In the genomic region with DNA sequence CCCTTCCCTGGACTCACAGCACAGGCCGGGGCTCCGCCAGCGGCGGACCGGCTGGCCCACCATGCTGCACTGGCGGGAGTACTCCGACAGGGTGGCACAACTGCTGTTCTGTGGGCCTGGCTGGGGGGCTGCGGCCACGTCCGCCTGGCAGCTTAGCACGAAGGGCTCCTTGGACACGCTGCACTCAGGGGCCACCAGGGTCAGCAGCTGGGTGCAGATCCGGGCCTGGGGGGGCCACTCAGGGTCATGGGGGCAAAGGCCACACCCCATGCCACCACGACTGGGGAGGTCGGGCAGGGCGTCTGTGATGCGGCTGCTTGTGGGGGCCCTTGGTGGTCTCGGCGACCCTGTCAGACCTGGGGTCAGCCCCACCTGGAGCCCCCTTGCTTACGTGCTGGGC, we compare ENCODE assay signal across 2 cellular contexts.
TF ChIP-seq lines count a peak whose summit lies in the region.

No MANE protein-coding gene starts in this region.

TF ChIP-seq in HepG2, 621 proteins besides CTCF, POLR2A, EP300 and RAD21:
- TF ChIP-seq ZNF678 (CRISPR knock-in tag; IDR thresholded peaks at IDR 0.05), result no peak
- no peak for TF ChIP-seq MTF2 (CRISPR knock-in tag; IDR thresholded peaks at IDR 0.05; ENCODE audit: borderline replicate concordance)
- TF ChIP-seq ZNF564 (CRISPR knock-in tag; IDR thresholded peaks at IDR 0.05), result no peak
- no peak for TF ChIP-seq PHF8 (CRISPR knock-in tag; IDR thresholded peaks at IDR 0.05)
- TF ChIP-seq BHLHE40 (IDR thresholded peaks at IDR 0.05; ENCODE audit: low read length), result no peak
- TF ChIP-seq ZNF691 (CRISPR knock-in tag; IDR thresholded peaks at IDR 0.05; ENCODE audit: borderline replicate concordance, low read depth), result no peak
- no peak for TF ChIP-seq SOX6 (IDR thresholded peaks at IDR 0.05)
- TF ChIP-seq SOX6 (CRISPR knock-in tag; IDR thresholded peaks at IDR 0.05), result no peak
- TF ChIP-seq CBX1 (IDR thresholded peaks at IDR 0.05; ENCODE audit: low read depth), result no peak

TF ChIP-seq in H1, 55 proteins besides CTCF, POLR2A, EP300 and RAD21:
- TF ChIP-seq TBP (IDR thresholded peaks at IDR 0.05; ENCODE audit: low read depth, low read length) (no peak), CBX8 (IDR thresholded peaks at IDR 0.05; ENCODE audit: borderline replicate concordance, low read depth, low read length) (no peak), JUN (IDR thresholded peaks at IDR 0.05; ENCODE audit: low read depth, low read length) (no peak), RNF2 (IDR thresholded peaks at IDR 0.05; ENCODE audit: borderline replicate concordance, low read depth, low read length, missing control alignments, poor library complexity, severe bottlenecking) (no peak), GABPA (IDR thresholded peaks at IDR 0.05; ENCODE audit: borderline replicate concordance, insufficient read depth, low read length) (no peak), SP4 (IDR thresholded peaks at IDR 0.05; ENCODE audit: low read length) (no peak), PHF8 (conservative IDR thresholded peaks at IDR 0.05; ENCODE audit: low read depth, low read length) (no peak), E2F6 (IDR thresholded peaks at IDR 0.05) (no peak), NRF1 (IDR thresholded peaks at IDR 0.05; ENCODE audit: low read depth, low read length) (no peak), SIN3A (conservative IDR thresholded peaks at IDR 0.05 in 1 of 2, IDR thresholded peaks at IDR 0.05 in 1 of 2; ENCODE audit: low read depth in 1 of 2, low read length in 2 of 2) (no peak), HDAC6 (IDR thresholded peaks at IDR 0.05; ENCODE audit: low read depth, low read length) (no peak), JUND (IDR thresholded peaks at IDR 0.05; ENCODE audit: low read length) (no peak), EGR1 (IDR thresholded peaks at IDR 0.05; ENCODE audit: borderline replicate concordance, low read depth, low read length) (no peak), NANOG (IDR thresholded peaks at IDR 0.05; ENCODE audit: insufficient read depth, low read depth, low read length, poor library complexity, severe bottlenecking) (no peak), KDM1A (IDR thresholded peaks at IDR 0.05; ENCODE audit: borderline replicate concordance, low read length) (no peak), CTBP2 (IDR thresholded peaks at IDR 0.05; ENCODE audit: borderline replicate concordance, insufficient read depth, insufficient read length, low read length) (no peak), ASH2L (IDR thresholded peaks at IDR 0.05; ENCODE audit: low read length) (no peak), SIX5 (IDR thresholded peaks at IDR 0.05; ENCODE audit: low read depth, low read length) (no peak)
- TF ChIP-seq, protein P1, sequence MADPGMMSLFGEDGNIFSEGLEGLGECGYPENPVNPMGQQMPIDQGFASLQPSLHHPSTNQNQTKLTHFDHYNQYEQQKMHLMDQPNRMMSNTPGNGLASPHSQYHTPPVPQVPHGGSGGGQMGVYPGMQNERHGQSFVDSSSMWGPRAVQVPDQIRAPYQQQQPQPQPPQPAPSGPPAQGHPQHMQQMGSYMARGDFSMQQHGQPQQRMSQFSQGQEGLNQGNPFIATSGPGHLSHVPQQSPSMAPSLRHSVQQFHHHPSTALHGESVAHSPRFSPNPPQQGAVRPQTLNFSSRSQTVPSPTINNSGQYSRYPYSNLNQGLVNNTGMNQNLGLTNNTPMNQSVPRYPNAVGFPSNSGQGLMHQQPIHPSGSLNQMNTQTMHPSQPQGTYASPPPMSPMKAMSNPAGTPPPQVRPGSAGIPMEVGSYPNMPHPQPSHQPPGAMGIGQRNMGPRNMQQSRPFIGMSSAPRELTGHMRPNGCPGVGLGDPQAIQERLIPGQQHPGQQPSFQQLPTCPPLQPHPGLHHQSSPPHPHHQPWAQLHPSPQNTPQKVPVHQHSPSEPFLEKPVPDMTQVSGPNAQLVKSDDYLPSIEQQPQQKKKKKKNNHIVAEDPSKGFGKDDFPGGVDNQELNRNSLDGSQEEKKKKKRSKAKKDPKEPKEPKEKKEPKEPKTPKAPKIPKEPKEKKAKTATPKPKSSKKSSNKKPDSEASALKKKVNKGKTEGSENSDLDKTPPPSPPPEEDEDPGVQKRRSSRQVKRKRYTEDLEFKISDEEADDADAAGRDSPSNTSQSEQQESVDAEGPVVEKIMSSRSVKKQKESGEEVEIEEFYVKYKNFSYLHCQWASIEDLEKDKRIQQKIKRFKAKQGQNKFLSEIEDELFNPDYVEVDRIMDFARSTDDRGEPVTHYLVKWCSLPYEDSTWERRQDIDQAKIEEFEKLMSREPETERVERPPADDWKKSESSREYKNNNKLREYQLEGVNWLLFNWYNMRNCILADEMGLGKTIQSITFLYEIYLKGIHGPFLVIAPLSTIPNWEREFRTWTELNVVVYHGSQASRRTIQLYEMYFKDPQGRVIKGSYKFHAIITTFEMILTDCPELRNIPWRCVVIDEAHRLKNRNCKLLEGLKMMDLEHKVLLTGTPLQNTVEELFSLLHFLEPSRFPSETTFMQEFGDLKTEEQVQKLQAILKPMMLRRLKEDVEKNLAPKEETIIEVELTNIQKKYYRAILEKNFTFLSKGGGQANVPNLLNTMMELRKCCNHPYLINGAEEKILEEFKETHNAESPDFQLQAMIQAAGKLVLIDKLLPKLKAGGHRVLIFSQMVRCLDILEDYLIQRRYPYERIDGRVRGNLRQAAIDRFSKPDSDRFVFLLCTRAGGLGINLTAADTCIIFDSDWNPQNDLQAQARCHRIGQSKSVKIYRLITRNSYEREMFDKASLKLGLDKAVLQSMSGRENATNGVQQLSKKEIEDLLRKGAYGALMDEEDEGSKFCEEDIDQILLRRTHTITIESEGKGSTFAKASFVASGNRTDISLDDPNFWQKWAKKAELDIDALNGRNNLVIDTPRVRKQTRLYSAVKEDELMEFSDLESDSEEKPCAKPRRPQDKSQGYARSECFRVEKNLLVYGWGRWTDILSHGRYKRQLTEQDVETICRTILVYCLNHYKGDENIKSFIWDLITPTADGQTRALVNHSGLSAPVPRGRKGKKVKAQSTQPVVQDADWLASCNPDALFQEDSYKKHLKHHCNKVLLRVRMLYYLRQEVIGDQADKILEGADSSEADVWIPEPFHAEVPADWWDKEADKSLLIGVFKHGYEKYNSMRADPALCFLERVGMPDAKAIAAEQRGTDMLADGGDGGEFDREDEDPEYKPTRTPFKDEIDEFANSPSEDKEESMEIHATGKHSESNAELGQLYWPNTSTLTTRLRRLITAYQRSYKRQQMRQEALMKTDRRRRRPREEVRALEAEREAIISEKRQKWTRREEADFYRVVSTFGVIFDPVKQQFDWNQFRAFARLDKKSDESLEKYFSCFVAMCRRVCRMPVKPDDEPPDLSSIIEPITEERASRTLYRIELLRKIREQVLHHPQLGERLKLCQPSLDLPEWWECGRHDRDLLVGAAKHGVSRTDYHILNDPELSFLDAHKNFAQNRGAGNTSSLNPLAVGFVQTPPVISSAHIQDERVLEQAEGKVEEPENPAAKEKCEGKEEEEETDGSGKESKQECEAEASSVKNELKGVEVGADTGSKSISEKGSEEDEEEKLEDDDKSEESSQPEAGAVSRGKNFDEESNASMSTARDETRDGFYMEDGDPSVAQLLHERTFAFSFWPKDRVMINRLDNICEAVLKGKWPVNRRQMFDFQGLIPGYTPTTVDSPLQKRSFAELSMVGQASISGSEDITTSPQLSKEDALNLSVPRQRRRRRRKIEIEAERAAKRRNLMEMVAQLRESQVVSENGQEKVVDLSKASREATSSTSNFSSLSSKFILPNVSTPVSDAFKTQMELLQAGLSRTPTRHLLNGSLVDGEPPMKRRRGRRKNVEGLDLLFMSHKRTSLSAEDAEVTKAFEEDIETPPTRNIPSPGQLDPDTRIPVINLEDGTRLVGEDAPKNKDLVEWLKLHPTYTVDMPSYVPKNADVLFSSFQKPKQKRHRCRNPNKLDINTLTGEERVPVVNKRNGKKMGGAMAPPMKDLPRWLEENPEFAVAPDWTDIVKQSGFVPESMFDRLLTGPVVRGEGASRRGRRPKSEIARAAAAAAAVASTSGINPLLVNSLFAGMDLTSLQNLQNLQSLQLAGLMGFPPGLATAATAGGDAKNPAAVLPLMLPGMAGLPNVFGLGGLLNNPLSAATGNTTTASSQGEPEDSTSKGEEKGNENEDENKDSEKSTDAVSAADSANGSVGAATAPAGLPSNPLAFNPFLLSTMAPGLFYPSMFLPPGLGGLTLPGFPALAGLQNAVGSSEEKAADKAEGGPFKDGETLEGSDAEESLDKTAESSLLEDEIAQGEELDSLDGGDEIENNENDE (IDR thresholded peaks at IDR 0.05; ENCODE audit: insufficient replicate concordance, low read length), result no peak
